ENCODE assay signal across 20 cellular contexts in genomic region chr2:31606511-31606910, GRCh38. TPM values are rescaled to one million over a fixed set of nuclear protein-coding genes. Genes with fewer than 3 reads are reported as not detected.
"Had no signal": no experiment of that assay in that cellular context is flagged by ENCODE, and none has a peak within 500 bp of the region (broad histone marks: within the 10 kb centered on the region; RNA-seq: fewer than 3 reads in every experiment).

No MANE protein-coding gene starts in this region.

- H3K9ac ChIP-seq: neural progenitor cell had no signal

- H3K36me3 ChIP-seq: heart right ventricle, neural progenitor cell, tibial nerve had no signal

- H2AFZ ChIP-seq: neural progenitor cell had no signal

- H3K27ac ChIP-seq: body of pancreas, dorsolateral prefrontal cortex, epithelial cell of prostate, heart right ventricle, neural progenitor cell, psoas muscle, skin epidermis, tibial nerve had no signal

- H3K4me2 ChIP-seq: neural progenitor cell had no signal

- H3K4me3 ChIP-seq: body of pancreas, dorsolateral prefrontal cortex, heart right ventricle, neural progenitor cell, psoas muscle, skin epidermis, tibial nerve had no signal

- DNase-seq: activated CD4-positive, alpha-beta T cell treated with anti-CD3 and anti-CD28 coated beads, Interleukin-2, amount 10 ng/mL, durations not matched to agents 24 days and 14 days; activated CD4-positive, CD25-positive, alpha-beta regulatory T cell; activated CD8-positive, alpha-beta T cell treated with anti-CD3 and anti-CD28 coated beads, Interleukin-2, amount 10 ng/mL, durations not matched to agents 7 days and 5 days; activated naive CD4-positive, alpha-beta T cell treated with anti-CD3 and anti-CD28 coated beads for 36 hours; activated T-cell treated with anti-CD3 and anti-CD28 coated beads, Interleukin-2, amount 50 U/mL, for 4 hours; body of pancreas; central memory CD4-positive, alpha-beta T cell; dorsolateral prefrontal cortex; heart right ventricle; mesendoderm; naive thymus-derived CD4-positive, alpha-beta T cell; psoas muscle; right cardiac atrium; stimulated activated CD4-positive, alpha-beta T cell treated with anti-CD3 and anti-CD28 coated beads, Interleukin-15, amount 100 ng/mL, for 24 hours; stimulated activated CD4-positive, alpha-beta T cell treated with anti-CD3 and anti-CD28 coated beads, Interleukin-2, amount 100 ng/mL, for 48 hours had no signal

- H3K27me3 ChIP-seq: body of pancreas, dorsolateral prefrontal cortex, heart right ventricle, neural progenitor cell, tibial nerve had no signal

- H3K4me1 ChIP-seq: body of pancreas, heart right ventricle, neural progenitor cell, psoas muscle, tibial nerve had no signal

RNA-seq across cellular contexts. Expression of gene SRD5A2, which starts 25.8 kb away (rescaled TPM):
- total RNA-seq: activated CD4-positive, alpha-beta T cell treated with anti-CD3 and anti-CD28 coated beads, Interleukin-2, amount 10 ng/mL, durations not matched to agents 24 days and 14 days; activated CD8-positive, alpha-beta T cell treated with anti-CD3 and anti-CD28 coated beads, Interleukin-2, amount 10 ng/mL, durations not matched to agents 7 days and 5 days; activated naive CD4-positive, alpha-beta T cell treated with anti-CD3 and anti-CD28 coated beads for 36 hours; activated T-cell treated with anti-CD3 and anti-CD28 coated beads, Interleukin-2, amount 50 U/mL, for 4 hours; heart right ventricle; naive thymus-derived CD4-positive, alpha-beta T cell; osteocyte; right cardiac atrium; tibial nerve had no signal
- polyA plus RNA-seq: naive thymus-derived CD4-positive, alpha-beta T cell; right cardiac atrium had no signal
